9 cellular contexts compared by ENCODE assay signal in the genomic region with DNA sequence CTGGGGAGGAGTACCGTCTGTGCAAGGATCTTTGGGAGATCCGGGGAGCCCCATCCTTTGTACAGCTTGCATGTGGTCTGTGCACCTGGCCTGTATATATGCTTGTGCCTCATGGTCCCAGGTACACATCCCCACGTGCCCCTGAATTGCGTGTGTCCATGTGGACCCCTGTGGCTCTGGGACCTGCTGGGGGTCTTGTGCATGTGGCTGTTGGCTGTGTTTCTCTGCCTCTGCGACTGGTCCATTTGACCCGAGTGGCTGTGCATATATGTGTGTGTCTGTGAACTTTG. TPM values are rescaled to one million over a fixed set of nuclear protein-coding genes. Genes with fewer than 3 reads are reported as not detected.
A peak's percentile ranks its signal among the peaks of the same experiment; 100 is the strongest.
DNase-seq lines count a peak whose midpoint lies in the region; ATAC-seq, FAIRE-seq and TF ChIP-seq lines count a peak whose summit lies in the region.
"Had no signal": no experiment of that assay in that cellular context is flagged by ENCODE, and none has a peak within 500 bp of the region (broad histone marks: within the 10 kb centered on the region; RNA-seq: fewer than 3 reads in every experiment).

No MANE protein-coding gene starts in this region.

- no peak for TF ChIP-seq CTCF in nephron (IDR thresholded peaks at IDR 0.05; ENCODE audit: unreplicated experiment in 3 of 3)

- peaks cover 35% of the 10 kb centered on the region for H3K4me1 ChIP-seq in CD4-positive, alpha-beta memory T cell (ENCODE audit: insufficient read depth, low read length)
- H3K4me1 ChIP-seq in effector memory CD4-positive, alpha-beta T cell (ENCODE audit: control insufficient read depth, insufficient read depth, low read length, poor library complexity, severe bottlenecking) = peaks cover 25% of the 10 kb centered on the region

- H3K27ac ChIP-seq in CD4-positive, alpha-beta memory T cell (ENCODE audit: low read depth, low read length) = no peak overlapping the region
- no peak overlapping the region for H3K27ac ChIP-seq in effector memory CD4-positive, alpha-beta T cell (ENCODE audit: insufficient read depth, low read length, poor library complexity, severe bottlenecking)
- H3K27ac ChIP-seq: epithelial cell of prostate had no signal

- H3K36me3 Mint-ChIP-seq in CD4-positive, alpha-beta memory T cell = peaks cover 0 to 9% of the 10 kb centered on the region in 2 donors
- H3K36me3 Mint-ChIP-seq in activated naive CD8-positive, alpha-beta T cell treated with anti-CD3 and anti-CD28 coated beads, Interleukin-2, amount 10 ng/mL, durations not matched to agents 7 days and 5 days = no peaks in the 10 kb centered on the region
- no peaks in the 10 kb centered on the region for H3K36me3 Mint-ChIP-seq in nephron (ENCODE audit: low read depth)

- H3K27me3 Mint-ChIP-seq in CD4-positive, alpha-beta memory T cell = peaks cover 22 to 28% of the 10 kb centered on the region in 2 donors
- peaks cover 18% of the 10 kb centered on the region for H3K27me3 Mint-ChIP-seq in activated naive CD8-positive, alpha-beta T cell treated with anti-CD3 and anti-CD28 coated beads, Interleukin-2, amount 10 ng/mL, durations not matched to agents 7 days and 5 days
- H3K27me3 Mint-ChIP-seq in nephron (ENCODE audit: low read depth) = peaks cover 5% of the 10 kb centered on the region

- DNase-seq in CD4-positive, alpha-beta memory T cell = peak in 1 of 5 donors; percentile 14
- DNase-seq in HTR-8/SVneo (ENCODE audit: insufficient read length, low spot score) = no peak
- no peak for DNase-seq in activated naive CD8-positive, alpha-beta T cell treated with anti-CD3 and anti-CD28 coated beads, Interleukin-2, amount 10 ng/mL, durations not matched to agents 7 days and 5 days
- no peak for DNase-seq in iPS-NIHi7 (ENCODE audit: extremely low spot score)
- DNase-seq in effector memory CD4-positive, alpha-beta T cell = no peak
- no peak for DNase-seq in germinal center (ENCODE audit: low spot score)

- CTCF ChIA-PET in CD4-positive, alpha-beta memory T cell (lab: Charles Lee; ENCODE audit: partially characterized antibody) = interaction anchor here (2.9 to 7.1 kb wide), 4 partner anchors 11 to 275 kb away, joined by 13 to 307 read pairs (median 26); no protein-coding TSS in a partner anchor

- POLR2A ChIA-PET in CD4-positive, alpha-beta memory T cell (lab: Charles Lee; ENCODE audit: partially characterized antibody) = interaction anchor here (1.5 to 10.0 kb wide), 5 partner anchors 15 to 99 kb away, joined by 4 to 153 read pairs (median 98); a partner anchor contains a TSS
- POLR2A ChIA-PET in activated naive CD8-positive, alpha-beta T cell treated with anti-CD3 and anti-CD28 coated beads, Interleukin-2, amount 10 ng/mL, durations not matched to agents 7 days and 5 days (lab: Charles Lee) = interaction anchor here (0.6 to 6.6 kb wide), 7 partner anchors 18 to 272 kb away, joined by 3 to 94 read pairs (median 5); a partner anchor contains a TSS

- H3K9me3 Mint-ChIP-seq in CD4-positive, alpha-beta memory T cell = peaks cover 0 to 4% (median 0%) of the 10 kb centered on the region in 8 donors
- H3K9me3 Mint-ChIP-seq in activated naive CD8-positive, alpha-beta T cell treated with anti-CD3 and anti-CD28 coated beads, Interleukin-2, amount 10 ng/mL, durations not matched to agents 7 days and 5 days = no peaks in the 10 kb centered on the region
- no peaks in the 10 kb centered on the region for H3K9me3 Mint-ChIP-seq in nephron

- peak; percentile 54 for FAIRE-seq in HTR-8/SVneo (lab: Jason Lieb, UNC)

- no peak for ATAC-seq in activated naive CD8-positive, alpha-beta T cell treated with anti-CD3 and anti-CD28 coated beads, Interleukin-2, amount 10 ng/mL, durations not matched to agents 7 days and 5 days (ENCODE audit: low read depth)

- peak overlapping the region; percentile 49 to 98 (median 82) for H3K27ac Mint-ChIP-seq in CD4-positive, alpha-beta memory T cell
- H3K27ac Mint-ChIP-seq in activated naive CD8-positive, alpha-beta T cell treated with anti-CD3 and anti-CD28 coated beads, Interleukin-2, amount 10 ng/mL, durations not matched to agents 7 days and 5 days = peak overlapping the region; percentile 9
- peak overlapping the region; percentile 83 to 95 (median 90) for H3K27ac Mint-ChIP-seq in nephron

- H3K27me3 ChIP-seq in CD4-positive, alpha-beta memory T cell (ENCODE audit: insufficient read depth, low read length) = peaks cover 19% of the 10 kb centered on the region
- H3K27me3 ChIP-seq in effector memory CD4-positive, alpha-beta T cell (replicated peaks; ENCODE audit: control insufficient read depth, insufficient read depth, low read length, poor library complexity, severe bottlenecking) = peaks cover 10% of the 10 kb centered on the region

- intact Hi-C loops in CD4-positive, alpha-beta memory T cell (cut with micrococcal nuclease) = no loop called here

- no peaks in the 10 kb centered on the region for H3K36me3 ChIP-seq in CD4-positive, alpha-beta memory T cell (ENCODE audit: insufficient read depth, low read length)
- no peaks in the 10 kb centered on the region for H3K36me3 ChIP-seq in effector memory CD4-positive, alpha-beta T cell (ENCODE audit: control insufficient read depth, insufficient read depth, low read length)

- H3K4me3 ChIP-seq in CD4-positive, alpha-beta memory T cell (ENCODE audit: low read length in 2 of 2) = no peak overlapping the region
- H3K4me3 ChIP-seq in effector memory CD4-positive, alpha-beta T cell (ENCODE audit: insufficient read depth, low read depth, low read length, poor library complexity, severe bottlenecking) = no peak overlapping the region

- peak overlapping the region; percentile 73 to 94 (median 87) for H3K4me3 Mint-ChIP-seq in CD4-positive, alpha-beta memory T cell
- peak overlapping the region; percentile 68 for H3K4me3 Mint-ChIP-seq in activated naive CD8-positive, alpha-beta T cell treated with anti-CD3 and anti-CD28 coated beads, Interleukin-2, amount 10 ng/mL, durations not matched to agents 7 days and 5 days
- H3K4me3 Mint-ChIP-seq in nephron = peak overlapping the region; percentile 83 to 93 (median 92)

- H3K9me3 ChIP-seq in CD4-positive, alpha-beta memory T cell (ENCODE audit: control insufficient read depth in 1 of 2, low read length in 2 of 2) = no peaks in the 10 kb centered on the region
- H3K9me3 ChIP-seq in effector memory CD4-positive, alpha-beta T cell (ENCODE audit: control insufficient read depth, low read length) = no peaks in the 10 kb centered on the region

- peaks cover 27 to 54% (median 40%) of the 10 kb centered on the region in 4 donors for H3K4me1 Mint-ChIP-seq in CD4-positive, alpha-beta memory T cell
- peaks cover 45% of the 10 kb centered on the region for H3K4me1 Mint-ChIP-seq in activated naive CD8-positive, alpha-beta T cell treated with anti-CD3 and anti-CD28 coated beads, Interleukin-2, amount 10 ng/mL, durations not matched to agents 7 days and 5 days
- H3K4me1 Mint-ChIP-seq in nephron = peaks cover 53% of the 10 kb centered on the region

RNA-seq across cellular contexts. Expression of a gene that starts 12.8 kb away (rescaled TPM):
- total RNA-seq in CD4-positive, alpha-beta memory T cell = not detected
- polyA plus RNA-seq in CD4-positive, alpha-beta memory T cell = not detected
- total RNA-seq in activated naive CD8-positive, alpha-beta T cell treated with anti-CD3 and anti-CD28 coated beads, Interleukin-2, amount 10 ng/mL, durations not matched to agents 7 days and 5 days = 1 to 10 TPM in 1 of 2 experiments, not detected in 1; 2.3 TPM
- total RNA-seq: M059J had no signal

RNA-seq across cellular contexts. Expression of a gene that starts 41.7 kb away (rescaled TPM):
- total RNA-seq in CD4-positive, alpha-beta memory T cell = 1 to 10 TPM; 3.1 to 3.8 TPM
- polyA plus RNA-seq in CD4-positive, alpha-beta memory T cell = under 1 TPM; 0.35 to 0.41 TPM
- 1 to 10 TPM; 5.5 to 7.2 TPM for total RNA-seq in activated naive CD8-positive, alpha-beta T cell treated with anti-CD3 and anti-CD28 coated beads, Interleukin-2, amount 10 ng/mL, durations not matched to agents 7 days and 5 days

RNA-seq across cellular contexts. Expression of a gene that starts 41.8 kb away (rescaled TPM):
- total RNA-seq in CD4-positive, alpha-beta memory T cell = 10 to 100 TPM; 32.9 to 37.1 TPM
- 10 to 100 TPM in 1 of 2 donors, 1 to 10 TPM in 1; 3.8 to 13.9 TPM for polyA plus RNA-seq in CD4-positive, alpha-beta memory T cell
- total RNA-seq in activated naive CD8-positive, alpha-beta T cell treated with anti-CD3 and anti-CD28 coated beads, Interleukin-2, amount 10 ng/mL, durations not matched to agents 7 days and 5 days = 10 to 100 TPM; 34.7 to 34.8 TPM

Comparison
In these comparisons a context has a peak if more than half of its experiments do, and no peak if none do; other contexts are left out.
1. H3K27ac Mint-ChIP-seq: peak in every context shown above with its lines; median percentile 90 in nephron; 82 in CD4-positive, alpha-beta memory T cell; 9 in activated naive CD8-positive, alpha-beta T cell treated with anti-CD3 and anti-CD28 coated beads, Interleukin-2, amount 10 ng/mL, durations not matched to agents 7 days and 5 days.